In the genomic region with DNA sequence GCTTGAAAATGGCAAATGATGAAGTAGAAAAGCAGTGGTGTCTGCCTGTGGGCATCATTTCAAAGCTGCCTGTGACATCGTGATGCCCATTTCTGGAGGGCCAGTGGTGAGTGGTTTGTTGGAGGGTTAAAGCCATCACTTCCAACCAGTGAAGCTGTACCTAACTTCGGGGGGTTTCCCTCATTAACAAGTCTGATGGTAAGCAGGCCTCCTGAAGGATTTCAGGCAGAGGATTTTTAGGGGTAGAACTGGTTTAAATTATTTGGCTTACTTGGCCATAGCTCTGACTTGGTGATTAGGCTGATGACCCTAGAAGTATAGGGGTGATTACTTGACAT, we compare ENCODE assay signal across 12 cellular contexts. TPM values are rescaled to one million over a fixed set of nuclear protein-coding genes. Genes with fewer than 3 reads are reported as not detected.
DNase-seq lines count a peak whose midpoint lies in the region; ATAC-seq and TF ChIP-seq lines count a peak whose summit lies in the region.
"Had no signal": no experiment of that assay in that cellular context is flagged by ENCODE, and none has a peak within 500 bp of the region (broad histone marks: within the 10 kb centered on the region; RNA-seq: fewer than 3 reads in every experiment).

No MANE protein-coding gene starts in this region.

- no peak for ATAC-seq in activated CD8-positive, alpha-beta memory T cell treated with anti-CD3 and anti-CD28 coated beads, Interleukin-2, amount 10 ng/mL, durations not matched to agents 7 days and 5 days
- ATAC-seq in HG03135 (IDR thresholded peaks at IDR 0.05; ENCODE audit: unreplicated experiment) (peak; percentile 30), PC-3 (no peak)
- ATAC-seq: A549 had no signal

- TF ChIP-seq POLR2A in suprapubic skin (IDR thresholded peaks at IDR 0.05) = no peak

- H3F3A ChIP-seq in PC-3 (ENCODE audit: low read length, unreplicated experiment) = no peaks in the 10 kb centered on the region

- H3K9me2 ChIP-seq in PC-3 (replicated peaks; ENCODE audit: low read length) = no peaks in the 10 kb centered on the region

- H3K27ac Mint-ChIP-seq in activated CD8-positive, alpha-beta memory T cell treated with anti-CD3 and anti-CD28 coated beads, Interleukin-2, amount 10 ng/mL, durations not matched to agents 7 days and 5 days = peak overlapping the region; percentile 81
- H3K27ac Mint-ChIP-seq: neural progenitor cell had no signal

- H3K36me3 Mint-ChIP-seq in activated CD8-positive, alpha-beta memory T cell treated with anti-CD3 and anti-CD28 coated beads, Interleukin-2, amount 10 ng/mL, durations not matched to agents 7 days and 5 days = peaks cover 56% of the 10 kb centered on the region
- H3K36me3 Mint-ChIP-seq: neural progenitor cell had no signal

- no peaks in the 10 kb centered on the region for H4K20me1 ChIP-seq in PC-3 (ENCODE audit: low read length)

- no peak overlapping the region for H2AFZ ChIP-seq in PC-3 (ENCODE audit: low read length)
- H2AFZ ChIP-seq: neural progenitor cell had no signal

- peaks cover 4 to 45% of the 10 kb centered on the region in 2 donors for H3K4me1 ChIP-seq in ascending aorta
- H3K4me1 ChIP-seq in suprapubic skin = peaks cover 38% of the 10 kb centered on the region
- peaks cover 28% of the 10 kb centered on the region for H3K4me1 ChIP-seq in PC-3 (ENCODE audit: insufficient read depth, low read length)
- H3K4me1 ChIP-seq: neural progenitor cell had no signal

- H3K27me3 ChIP-seq in ascending aorta = no peaks in the 10 kb centered on the region
- no peaks in the 10 kb centered on the region for H3K27me3 ChIP-seq in suprapubic skin
- no peaks in the 10 kb centered on the region for H3K27me3 ChIP-seq in PC-3 (ENCODE audit: low read length)
- H3K27me3 ChIP-seq: neural progenitor cell had no signal

- no peak overlapping the region for H3K4me3 ChIP-seq in ascending aorta
- H3K4me3 ChIP-seq in suprapubic skin = no peak overlapping the region
- H3K4me3 ChIP-seq in PC-3 (ENCODE audit: low read length) = no peak overlapping the region
- H3K4me3 ChIP-seq: A549, neural progenitor cell had no signal

- intact Hi-C loops in ascending aorta (cut with DNase I) = no loop called here
- intact Hi-C loops in PC-3 (cut with micrococcal nuclease) = no loop called here

- no peak overlapping the region for H3K4me2 ChIP-seq in PC-3 (ENCODE audit: low read length)
- H3K4me2 ChIP-seq: A549, neural progenitor cell had no signal

- H3K9me3 ChIP-seq in ascending aorta (no peaks in the 10 kb centered on the region), suprapubic skin (no peaks in the 10 kb centered on the region), PC-3 (ENCODE audit: low read length) (no peaks in the 10 kb centered on the region)
- H3K9me3 ChIP-seq: A549 had no signal

- peak overlapping the region; percentile 48 to 76 for H3K27ac ChIP-seq in ascending aorta
- peak overlapping the region; percentile 15 for H3K27ac ChIP-seq in suprapubic skin
- no peak overlapping the region for H3K27ac ChIP-seq in PC-3 (ENCODE audit: low read length)
- H3K27ac ChIP-seq: A549, neural progenitor cell had no signal

- H3K36me3 ChIP-seq in ascending aorta = no peaks in the 10 kb centered on the region
- H3K36me3 ChIP-seq in suprapubic skin = no peaks in the 10 kb centered on the region
- H3K36me3 ChIP-seq in PC-3 (ENCODE audit: low read depth, low read length) = no peaks in the 10 kb centered on the region
- H3K36me3 ChIP-seq: neural progenitor cell had no signal

- H3K9me3 Mint-ChIP-seq in activated CD8-positive, alpha-beta memory T cell treated with anti-CD3 and anti-CD28 coated beads, Interleukin-2, amount 10 ng/mL, durations not matched to agents 7 days and 5 days (ENCODE audit: low read depth) = no peaks in the 10 kb centered on the region
- H3K9me3 Mint-ChIP-seq: neural progenitor cell had no signal

- no peak for TF ChIP-seq CTCF in ascending aorta (IDR thresholded peaks at IDR 0.05)
- TF ChIP-seq CTCF in suprapubic skin (IDR thresholded peaks at IDR 0.05) = no peak
- no peak for TF ChIP-seq CTCF in PC-3 (conservative IDR thresholded peaks at IDR 0.05; ENCODE audit: low read depth, low read length)

- BruUV-seq in PC-3 (replicated peaks; lab: Mats Ljungman, UMichigan) = no TSS peak

- no peak for DNase-seq in activated CD8-positive, alpha-beta memory T cell treated with anti-CD3 and anti-CD28 coated beads, Interleukin-2, amount 10 ng/mL, durations not matched to agents 7 days and 5 days
- no peak for DNase-seq in activated CD8-positive, alpha-beta memory T cell treated with anti-CD3 and anti-CD28 coated beads, Interleukin-2, amount 50 U/mL, for 4 hours
- DNase-seq in ascending aorta (ENCODE audit: low spot score in 2 of 2) (no peak), suprapubic skin (ENCODE audit: low spot score in 2 of 2) (no peak), PC-3 (no peak), NCI-H526 (lab: John Stamatoyannopoulos, UW) (no peak)
- no peak for DNase-seq in activated CD8-positive, alpha-beta memory T cell treated with anti-CD3 and anti-CD28 coated beads for 24 hours
- DNase-seq: NCI-H2081 treated with DMSO at 0.1 percent for 48 hours, SW 1271 had no signal

- POLR2A ChIA-PET in PC-3 (lab: Charles Lee; ENCODE audit: unreplicated experiment) = no interaction called here

- no peak overlapping the region for H3K4me3 Mint-ChIP-seq in activated CD8-positive, alpha-beta memory T cell treated with anti-CD3 and anti-CD28 coated beads, Interleukin-2, amount 10 ng/mL, durations not matched to agents 7 days and 5 days
- H3K4me3 Mint-ChIP-seq: neural progenitor cell had no signal

- peaks cover 54% of the 10 kb centered on the region for H3K79me2 ChIP-seq in PC-3 (ENCODE audit: low read length)

- CTCF ChIA-PET in activated CD8-positive, alpha-beta memory T cell treated with anti-CD3 and anti-CD28 coated beads, Interleukin-2, amount 10 ng/mL, durations not matched to agents 7 days and 5 days (lab: Charles Lee) = interaction anchor here (0.8 to 2.6 kb wide), 10 partner anchors 9 to 378 kb away, joined by 3 to 12 read pairs (median 6); a partner anchor contains a TSS
- CTCF ChIA-PET in PC-3 (lab: Charles Lee) = no interaction called here

- no peaks in the 10 kb centered on the region for H3K27me3 Mint-ChIP-seq in activated CD8-positive, alpha-beta memory T cell treated with anti-CD3 and anti-CD28 coated beads, Interleukin-2, amount 10 ng/mL, durations not matched to agents 7 days and 5 days

- no peak for TF ChIP-seq EP300 in suprapubic skin (IDR thresholded peaks at IDR 0.05)

- no peak overlapping the region for H3K9ac ChIP-seq in PC-3 (ENCODE audit: low read length)
- H3K9ac ChIP-seq: neural progenitor cell had no signal

- 52% methylated on average over 2 of the region's 2 CpGs for WGBS in suprapubic skin

- peaks cover 84% of the 10 kb centered on the region for H3K4me1 Mint-ChIP-seq in activated CD8-positive, alpha-beta memory T cell treated with anti-CD3 and anti-CD28 coated beads, Interleukin-2, amount 10 ng/mL, durations not matched to agents 7 days and 5 days
- H3K4me1 Mint-ChIP-seq: neural progenitor cell had no signal

RNA-seq across cellular contexts. Expression of a gene that starts 10.7 kb away (rescaled TPM):
- total RNA-seq in activated CD8-positive, alpha-beta memory T cell treated with anti-CD3 and anti-CD28 coated beads, Interleukin-2, amount 10 ng/mL, durations not matched to agents 7 days and 5 days = 100 to 1,000 TPM; 106 to 109 TPM
- total RNA-seq in ascending aorta (3.5 TPM), suprapubic skin (10 to 100 TPM; 37.2 to 49.1 (median 43.3) TPM), PC-3 (2014; rRNA removed) (11.8 and 20.0 TPM in 2 replicates)
